Comparison of ENCODE assay signal across 8 cellular contexts in genomic region chr2:70789304-70790078, GRCh38. TPM values are rescaled to one million over a fixed set of nuclear protein-coding genes. Genes with fewer than 3 reads are reported as not detected.
DNase-seq lines count a peak whose midpoint lies in the region; ATAC-seq and TF ChIP-seq lines count a peak whose summit lies in the region.

No MANE protein-coding gene starts in this region.

- no peaks in the 10 kb centered on the region for H3K36me3 Mint-ChIP-seq in CD8-positive, alpha-beta memory T cell

- H4K20me1 ChIP-seq in osteoblast (ENCODE audit: insufficient read depth, low read length): no peaks in the 10 kb centered on the region

- in situ Hi-C loops in Panc1 (cut with HindIII; ENCODE audit: low pct_unique_long_range_greater_than_20kb, low sequenced_read_pairs): no loop called here

- 5 to 6% methylated on average over 16 to 20 of the region's 32 CpGs for WGBS in gastroesophageal sphincter (ENCODE audit: low coverage in 1 of 2), 2 donors
- 3 to 4% methylated on average over 29 to 32 of the region's 32 CpGs for whole genome bisulfite sequencing in testis, 2 donors

- H3K4me1 ChIP-seq in CD8-positive, alpha-beta memory T cell (ENCODE audit: insufficient read depth, low read length): peaks cover 10% of the 10 kb centered on the region
- H3K4me1 ChIP-seq in Panc1 (ENCODE audit: control insufficient read depth, insufficient read depth, low read length) (no peaks in the 10 kb centered on the region), gastroesophageal sphincter (peaks cover 0 to 15% (median 11%) of the 10 kb centered on the region in 3 donors), osteoblast (ENCODE audit: insufficient read depth, low read length) (no peaks in the 10 kb centered on the region), testis (peaks cover 5% of the 10 kb centered on the region)

- H3K4me3 Mint-ChIP-seq in CD8-positive, alpha-beta memory T cell: peak overlapping the region in 6 of 7 donors; percentile 78 to 88 (median 82)

- CTCF ChIA-PET in CD8-positive, alpha-beta memory T cell (lab: Charles Lee): interaction anchor here (0.7 to 1.2 kb wide), 3 partner anchors 8 to 158 kb away, joined by 3 to 4 read pairs (median 3); no protein-coding TSS in a partner anchor
- CTCF ChIA-PET in Panc1 (lab: Charles Lee): no interaction called here

- peak overlapping the region; percentile 74 for H2AFZ ChIP-seq in osteoblast (ENCODE audit: low read length)

- H3K27me3 Mint-ChIP-seq in CD8-positive, alpha-beta memory T cell: peaks cover 26 to 68% of the 10 kb centered on the region in 2 donors

- H3K4me2 ChIP-seq in osteoblast (ENCODE audit: insufficient read depth, low read length): peak overlapping the region; percentile 51

- TF ChIP-seq POLR2A in gastroesophageal sphincter (IDR thresholded peaks at IDR 0.05) (no peak), testis (IDR thresholded peaks at IDR 0.05) (no peak)

- TF ChIP-seq EP300 in gastroesophageal sphincter (IDR thresholded peaks at IDR 0.05): no peak

- intact Hi-C loops in Panc1 (cut with micrococcal nuclease; ENCODE audit: unreplicated experiment): loop anchor here (5.0 kb wide), 1 partner anchor 73 kb away; no protein-coding TSS in a partner anchor
- intact Hi-C loops in testis (cut with DNase I; ENCODE audit: low total_unique reads): no loop called here

- TF ChIP-seq CTCF in Panc1 (IDR thresholded peaks at IDR 0.05): peak; percentile 87
- peak in 3 of 4 experiments; percentile 23 to 58 (median 29) for TF ChIP-seq CTCF in gastroesophageal sphincter (IDR thresholded peaks at IDR 0.05)
- peak; percentile 65 for TF ChIP-seq CTCF in osteoblast (IDR thresholded peaks at IDR 0.05; ENCODE audit: extremely low read depth, low read depth, low read length)
- TF ChIP-seq CTCF in testis (IDR thresholded peaks at IDR 0.05): peak in 2 of 3 experiments; percentile 46 to 48

- no peaks in the 10 kb centered on the region for H3K79me2 ChIP-seq in osteoblast (ENCODE audit: insufficient read depth, low read length)

- no peaks in the 10 kb centered on the region for H3K9me3 ChIP-seq in CD8-positive, alpha-beta memory T cell (ENCODE audit: low read length)
- H3K9me3 ChIP-seq in Panc1 (ENCODE audit: control insufficient read depth, insufficient read depth, low read depth, low read length) (no peaks in the 10 kb centered on the region), gastroesophageal sphincter (no peaks in the 10 kb centered on the region), osteoblast (ENCODE audit: low read depth, low read length) (no peaks in the 10 kb centered on the region), testis (no peaks in the 10 kb centered on the region)

- POLR2A ChIA-PET in CD8-positive, alpha-beta memory T cell (lab: Charles Lee): no interaction called here
- POLR2A ChIA-PET in Panc1 (lab: Charles Lee): no interaction called here

- H3K9me3 Mint-ChIP-seq in CD8-positive, alpha-beta memory T cell: no peaks in the 10 kb centered on the region

- peak overlapping the region in 3 of 8 donors; percentile 15 to 54 (median 28) for H3K27ac Mint-ChIP-seq in CD8-positive, alpha-beta memory T cell

- H3K4me3 ChIP-seq in CD8-positive, alpha-beta memory T cell (ENCODE audit: low read length): peak overlapping the region; percentile 1
- H3K4me3 ChIP-seq in Panc1 (ENCODE audit: low read depth in 2 of 2, low read length in 2 of 2) (no peak overlapping the region), gastroesophageal sphincter (peak overlapping the region in 1 of 2 donors; percentile 39), osteoblast (ENCODE audit: insufficient read depth, low read length) (no peak overlapping the region), testis (peak overlapping the region; percentile 20 to 24)

- peaks cover 11% of the 10 kb centered on the region for H3K27me3 ChIP-seq in CD8-positive, alpha-beta memory T cell (ENCODE audit: insufficient read depth, low read length, poor library complexity, severe bottlenecking)
- H3K27me3 ChIP-seq in Panc1 (ENCODE audit: control insufficient read depth, insufficient read depth, low read length) (peaks cover 30% of the 10 kb centered on the region), gastroesophageal sphincter (peaks cover 87% of the 10 kb centered on the region), osteoblast (ENCODE audit: insufficient read depth, low read length) (peaks cover 68% of the 10 kb centered on the region), testis (no peaks in the 10 kb centered on the region)

- no TSS peak for BruUV-seq in Panc1 (replicated peaks; lab: Mats Ljungman, UMichigan)

- peak; percentile 24 to 64 (median 36) for DNase-seq in CD8-positive, alpha-beta memory T cell
- DNase-seq in HuH-7.5 (ENCODE audit: low spot score): peak; percentile 65
- no peak for DNase-seq in Panc1 (ENCODE audit: low read depth, low spot score)
- peak; percentile 20 for DNase-seq in activated effector memory CD4-positive, alpha-beta T cell treated with Interleukin-2 at 50 U/mL for 16 hours
- peak; percentile 91 for DNase-seq in osteoblast (ENCODE audit: insufficient read length, low spot score, missing footprints)
- DNase-seq in testis: peak; percentile 80

- peaks cover 6 to 15% (median 11%) of the 10 kb centered on the region in 3 donors for H3K4me1 Mint-ChIP-seq in CD8-positive, alpha-beta memory T cell

- no peaks in the 10 kb centered on the region for H3K36me3 ChIP-seq in CD8-positive, alpha-beta memory T cell (ENCODE audit: insufficient read depth, low read length)
- H3K36me3 ChIP-seq in Panc1 (ENCODE audit: control insufficient read depth, insufficient read depth, low read length) (no peaks in the 10 kb centered on the region), gastroesophageal sphincter (no peaks in the 10 kb centered on the region), osteoblast (ENCODE audit: insufficient read depth, low read length) (no peaks in the 10 kb centered on the region), testis (ENCODE audit: low read depth, missing control alignments) (no peaks in the 10 kb centered on the region)

- H3K27ac ChIP-seq in CD8-positive, alpha-beta memory T cell (ENCODE audit: low read depth, low read length): no peak overlapping the region
- H3K27ac ChIP-seq in Panc1 (ENCODE audit: low read length) (no peak overlapping the region), gastroesophageal sphincter (no peak overlapping the region), osteoblast (ENCODE audit: low read depth, low read length) (no peak overlapping the region), testis (no peak overlapping the region)

- ATAC-seq in Panc1 (peak; percentile 90), gastroesophageal sphincter (peak; percentile 48), GM19023 (IDR thresholded peaks at IDR 0.05; ENCODE audit: unreplicated experiment) (no peak)

RNA-seq across cellular contexts. Expression of gene FIGLA, which starts 1.0 kb away (rescaled TPM):
- total RNA-seq in CD8-positive, alpha-beta memory T cell: not detected
- not detected for polyA plus RNA-seq in CD8-positive, alpha-beta memory T cell
- total RNA-seq in Panc1 (2021; ENCODE audit: unreplicated experiment) (not detected), gastroesophageal sphincter (not detected), osteoblast (not detected in 2 replicates), testis (under 1 TPM in 1 of 2 donors, not detected in 1; 0.62 TPM)
- not detected for polyA plus RNA-seq in Panc1 (2012; ENCODE audit: insufficient read length)
- 0.69 TPM for polyA plus RNA-seq in testis (ENCODE audit: insufficient read depth, low read depth, low replicate concordance)

RNA-seq across cellular contexts. Expression of gene ADD2, which starts 21.5 kb away (rescaled TPM):
- 1 to 10 TPM in 1 of 2 experiments, under 1 TPM in 1; 0.74 to 1.2 TPM for total RNA-seq in CD8-positive, alpha-beta memory T cell
- polyA plus RNA-seq in CD8-positive, alpha-beta memory T cell: 0.18 TPM
- total RNA-seq in Panc1 (2021; ENCODE audit: unreplicated experiment) (0.26 TPM), gastroesophageal sphincter (1 to 10 TPM; 2.4 to 7.8 (median 3.6) TPM), osteoblast (not detected in 2 replicates), testis (1 to 10 TPM; 5.1 to 6.1 TPM)
- not detected for polyA plus RNA-seq in Panc1 (2012; ENCODE audit: insufficient read length)
- 5.8 TPM for polyA plus RNA-seq in testis (ENCODE audit: insufficient read depth, low read depth, low replicate concordance)

RNA-seq across cellular contexts. Expression of gene CLEC4F, which starts 30.9 kb away (rescaled TPM):
- not detected for total RNA-seq in CD8-positive, alpha-beta memory T cell
- polyA plus RNA-seq in CD8-positive, alpha-beta memory T cell: not detected
- total RNA-seq in Panc1 (2021; ENCODE audit: unreplicated experiment) (not detected), gastroesophageal sphincter (1 to 10 TPM in 2 of 4 donors, not detected in 2; 1.1 TPM), osteoblast (not detected in 2 replicates), testis (under 1 TPM; 0.31 to 0.79 TPM)
- not detected for polyA plus RNA-seq in Panc1 (2012; ENCODE audit: insufficient read length)
- polyA plus RNA-seq in testis (ENCODE audit: insufficient read depth, low read depth, low replicate concordance): 2.6 TPM

RNA-seq across cellular contexts. Expression of gene CD207, which starts 46.1 kb away (rescaled TPM):
- not detected for total RNA-seq in CD8-positive, alpha-beta memory T cell
- not detected for polyA plus RNA-seq in CD8-positive, alpha-beta memory T cell
- total RNA-seq in Panc1 (2021; ENCODE audit: unreplicated experiment): not detected
- not detected for polyA plus RNA-seq in Panc1 (2012; ENCODE audit: insufficient read length)
- total RNA-seq in gastroesophageal sphincter: under 1 TPM in 2 of 4 donors, not detected in 2; 0.39 to 0.92 TPM
- not detected in 2 replicates for total RNA-seq in osteoblast
- total RNA-seq in testis: under 1 TPM; 0.19 to 0.79 TPM
- 1.5 TPM for polyA plus RNA-seq in testis (ENCODE audit: insufficient read depth, low read depth, low replicate concordance)

Comparison
In these comparisons a context has a peak if more than half of its experiments do, and no peak if none do; other contexts are left out.
1. H3K4me3 ChIP-seq: peak in CD8-positive, alpha-beta memory T cell (single experiment) and testis (2 of 2); none in Panc1 (0 of 2) and osteoblast (single experiment).
2. CTCF ChIP-seq: peak in every context shown above with its lines; median percentile 87 in Panc1; 65 in osteoblast; 47 in testis; 29 in gastroesophageal sphincter.